ENCODE assay signal across 21 cellular contexts in the genomic region with DNA sequence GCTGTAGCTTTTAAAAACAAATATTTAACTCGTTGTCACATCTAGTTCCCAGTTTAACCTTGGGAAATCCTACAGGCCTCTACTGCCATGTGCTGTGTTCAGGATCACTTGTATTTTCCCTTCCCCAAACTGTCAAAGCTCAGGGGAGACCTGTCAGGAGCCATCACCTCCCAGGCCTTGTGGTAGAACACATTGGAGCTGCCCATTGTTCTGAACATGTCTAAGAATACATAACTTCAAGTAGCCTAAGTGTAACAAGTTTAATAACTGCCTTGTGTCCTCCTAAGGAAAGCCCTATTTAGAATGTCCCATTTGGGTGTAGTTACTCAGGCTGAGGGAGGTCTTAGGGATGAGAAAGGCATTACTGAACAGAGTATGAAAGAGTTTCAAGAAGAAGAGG. TPM values are rescaled to one million over a fixed set of nuclear protein-coding genes. Genes with fewer than 3 reads are reported as not detected.
"Had no signal": no experiment of that assay in that cellular context is flagged by ENCODE, and none has a peak within 500 bp of the region (broad histone marks: within the 10 kb centered on the region; RNA-seq: fewer than 3 reads in every experiment).

No MANE protein-coding gene starts in this region.

- H3K27ac Mint-ChIP-seq: activated naive CD8-positive, alpha-beta T cell treated with anti-CD3 and anti-CD28 coated beads for 36 hours; endodermal cell; naive thymus-derived CD8-positive, alpha-beta T cell; T-helper 2 cell treated with Interferon-gamma antibody and Interleukin-4, amounts not matched to agents 5 μg/mL and 100 μg/mL, for 36 hours; WTC11 had no signal

- H3K36me3 Mint-ChIP-seq: activated naive CD8-positive, alpha-beta T cell treated with anti-CD3 and anti-CD28 coated beads for 36 hours; mesothelial cell of epicardium; naive thymus-derived CD8-positive, alpha-beta T cell; WTC11 had no signal

- H3K9me3 Mint-ChIP-seq: activated naive CD8-positive, alpha-beta T cell treated with anti-CD3 and anti-CD28 coated beads for 36 hours; endodermal cell; mesothelial cell of epicardium; T-helper 2 cell treated with Interferon-gamma antibody and Interleukin-4, amounts not matched to agents 5 μg/mL and 100 μg/mL, for 36 hours; WTC11 had no signal

- ATAC-seq: gastrocnemius medialis; naive thymus-derived CD8-positive, alpha-beta T cell; WTC11 had no signal

- DNase-seq: activated naive CD4-positive, alpha-beta T cell treated with Interleukin-2 at 50 U/mL for 16 hours; activated naive CD8-positive, alpha-beta T cell treated with anti-CD3 and anti-CD28 coated beads for 36 hours; activated T-cell treated with anti-CD3 and anti-CD28 coated beads, Interleukin-2, amount 50 U/mL, for 1 hour; endodermal cell; esophagus squamous epithelium; gastrocnemius medialis; hippocampal formation; kidney glomerular epithelial cell; left lung; naive thymus-derived CD8-positive, alpha-beta T cell; spleen; stimulated activated CD4-positive, alpha-beta T cell treated with anti-CD3 and anti-CD28 coated beads, Interleukin-4, amount 100 ng/mL, for 1 hour; stimulated activated naive CD4-positive, alpha-beta T cell; thyroid gland had no signal

- H3K4me3 Mint-ChIP-seq: activated naive CD8-positive, alpha-beta T cell treated with anti-CD3 and anti-CD28 coated beads for 36 hours; endodermal cell; mesothelial cell of epicardium; naive thymus-derived CD8-positive, alpha-beta T cell; T-helper 2 cell treated with Interferon-gamma antibody and Interleukin-4, amounts not matched to agents 5 μg/mL and 100 μg/mL, for 36 hours; WTC11 had no signal

- H3K4me1 Mint-ChIP-seq: activated naive CD8-positive, alpha-beta T cell treated with anti-CD3 and anti-CD28 coated beads for 36 hours; WTC11 had no signal

RNA-seq across cellular contexts. Expression of gene C1orf105, which starts 52.0 kb away (rescaled TPM):
- total RNA-seq: activated naive CD8-positive, alpha-beta T cell treated with anti-CD3 and anti-CD28 coated beads for 36 hours; bronchial epithelial cell; endodermal cell; esophagus squamous epithelium; left lung; lung microvascular endothelial cell; mesothelial cell of epicardium; osteocyte; spleen; thyroid gland; ureter; WTC11 had no signal
